ENCODE assay signal across 8 cellular contexts in genomic region chr10:15370741-15371701, GRCh38. TPM values are rescaled to one million over a fixed set of nuclear protein-coding genes. Genes with fewer than 3 reads are reported as not detected.
DNase-seq lines count a peak whose midpoint lies in the region; ATAC-seq, FAIRE-seq and TF ChIP-seq lines count a peak whose summit lies in the region.

Gene FAM171A1, minus strand, starts transcription at chr10:15371289. Its CDS starts 237 bp downstream, at chr10:15371052.

- H3K4me1 ChIP-seq in SJCRH30, result no peaks in the 10 kb centered on the region

- no peaks in the 10 kb centered on the region for H3K27me3 ChIP-seq in SJCRH30

- no peak for TF ChIP-seq POLR2A in GM12891 (IDR thresholded peaks at IDR 0.05; ENCODE audit: low read depth, low read length)

- no peaks in the 10 kb centered on the region for H3K36me3 ChIP-seq in SJCRH30

- FAIRE-seq in GM12891 (lab: Jason Lieb, UNC), result no peak

- H3K9me3 ChIP-seq in SJCRH30 (replicated peaks), result no peaks in the 10 kb centered on the region

- peak within 1 kb of the TSS; percentile 97 for H3K4me3 ChIP-seq in SJCRH30

- H3K27ac ChIP-seq in SJCRH30 (peak within 1 kb of the TSS; percentile 62; the same call in 1 of the 2 replicates), temporal lobe (ENCODE audit: low read depth, low read length) (peak within 1 kb of the TSS; percentile 56)

- DNase-seq in GM12891 (ENCODE audit: insufficient read length, low spot score), result peak; percentile 50
- peak; percentile 65 to 70 for DNase-seq in SJCRH30
- DNase-seq in activated naive CD4-positive, alpha-beta T cell treated with anti-CD3 and anti-CD28 coated beads, Interleukin-2, amount 50 U/mL, for 16 hours, result peak; percentile 73
- peak; percentile 60 for DNase-seq in germinal center (ENCODE audit: low spot score)
- DNase-seq in occipital lobe (lab: John Stamatoyannopoulos, UW), result peak; percentile 43
- DNase-seq in MV-4-11 (lab: John Stamatoyannopoulos, UW), result no peak

- ATAC-seq in HG02852 (IDR thresholded peaks at IDR 0.05; ENCODE audit: unreplicated experiment), result peak; percentile 43

TF ChIP-seq in GM12891, 5 proteins besides CTCF, POLR2A, EP300 and RAD21:
- no peak for TF ChIP-seq POLR2AphosphoS5 (IDR thresholded peaks at IDR 0.05; ENCODE audit: low read depth, low read length)
- TF ChIP-seq POU2F2 (IDR thresholded peaks at IDR 0.05; ENCODE audit: low read depth, low read length), result no peak
- no peak for TF ChIP-seq TAF1 (IDR thresholded peaks at IDR 0.05; ENCODE audit: low read depth, low read length)
- TF ChIP-seq SPI1 (IDR thresholded peaks at IDR 0.05; ENCODE audit: low read depth, low read length), result no peak
- no peak for TF ChIP-seq PAX5 (IDR thresholded peaks at IDR 0.05; ENCODE audit: insufficient read depth, low read length, severe bottlenecking)

RNA-seq across cellular contexts. Expression of gene FAM171A1, which starts in this region (rescaled TPM):
- 5.3 TPM for polyA plus RNA-seq in GM12891 (2012; ENCODE audit: low read depth, missing spikeins)
- total RNA-seq in SJCRH30 (2014; rRNA removed; shearing (Covaris generic)), result 19.6 and 22.3 TPM in 2 replicates
- 31.2 TPM for total RNA-seq in occipital lobe
- 30.7 TPM for total RNA-seq in temporal lobe
